ENCODE assay signal across 8 cellular contexts in the genomic region with DNA sequence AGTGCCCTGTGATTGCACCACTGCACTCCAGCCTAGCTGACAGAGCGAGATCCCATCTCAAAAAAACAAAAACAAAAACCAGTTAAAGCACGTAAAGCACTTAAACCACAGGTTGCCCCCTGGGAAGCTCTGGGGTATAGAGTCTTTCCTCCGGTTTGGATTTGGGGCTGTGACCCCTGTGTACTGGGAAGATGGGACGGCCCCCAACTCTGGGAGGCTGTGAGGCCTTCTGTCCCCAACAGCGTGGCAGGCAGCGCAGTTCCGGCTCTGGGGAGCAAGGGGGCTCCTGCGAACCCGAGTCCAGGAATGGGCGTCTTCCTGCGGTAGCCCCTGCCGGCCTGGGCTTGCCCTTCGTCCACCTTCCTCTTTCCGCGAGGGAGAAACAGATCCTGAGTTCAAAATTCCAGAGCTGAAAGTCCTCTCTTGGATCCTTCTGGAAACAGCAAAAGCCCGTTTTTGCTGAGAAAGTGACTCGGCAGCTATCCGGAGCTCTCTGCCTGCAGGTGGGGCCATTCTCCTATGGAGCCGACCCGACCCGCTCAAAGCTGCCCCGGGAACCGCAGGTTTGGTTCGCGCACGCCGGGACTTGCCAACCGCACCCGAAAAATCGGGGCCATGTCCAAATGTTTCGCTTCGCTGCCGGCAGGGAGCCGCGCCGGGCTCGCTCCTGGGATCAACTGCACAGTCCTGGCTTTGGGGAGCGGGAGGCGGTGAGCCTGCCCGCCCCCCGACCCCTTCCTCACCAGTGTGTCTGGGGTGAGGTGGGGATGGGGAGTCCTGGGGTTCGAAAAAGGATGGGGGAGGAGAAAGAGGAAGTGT. TPM values are rescaled to one million over a fixed set of nuclear protein-coding genes. Genes with fewer than 3 reads are reported as not detected.
DNase-seq lines count a peak whose midpoint lies in the region; ATAC-seq and TF ChIP-seq lines count a peak whose summit lies in the region.

No MANE protein-coding gene starts in this region.

- peak; percentile 81 for TF ChIP-seq CTCF in endodermal cell (conservative IDR thresholded peaks at IDR 0.05)
- peak; percentile 22 for TF ChIP-seq CTCF in mesothelial cell of epicardium (IDR thresholded peaks at IDR 0.05; ENCODE audit: unreplicated experiment)

- no peak overlapping the region for H3K27ac ChIP-seq in endodermal cell (ENCODE audit: low read depth, low read length)

- H3K27me3 Mint-ChIP-seq in activated CD8-positive, alpha-beta T cell treated with anti-CD3 and anti-CD28 coated beads, Interleukin-2, amount 10 ng/mL, durations not matched to agents 7 days and 5 days (ENCODE audit: low read depth), result peaks cover 18% of the 10 kb centered on the region
- H3K27me3 Mint-ChIP-seq in endodermal cell (ENCODE audit: insufficient read depth) (peaks cover 7% of the 10 kb centered on the region), mesothelial cell of epicardium (ENCODE audit: low read depth) (peaks cover 3% of the 10 kb centered on the region)

- CTCF ChIA-PET in activated CD8-positive, alpha-beta T cell treated with anti-CD3 and anti-CD28 coated beads, Interleukin-2, amount 10 ng/mL, durations not matched to agents 7 days and 5 days (lab: Charles Lee), result interaction anchor here (0.5 to 5.3 kb wide), 27 partner anchors 11 to 389 kb away, joined by 3 to 60 read pairs (median 4); a partner anchor contains a TSS

- peaks cover 27% of the 10 kb centered on the region for H3K4me1 Mint-ChIP-seq in activated CD8-positive, alpha-beta T cell treated with anti-CD3 and anti-CD28 coated beads, Interleukin-2, amount 10 ng/mL, durations not matched to agents 7 days and 5 days (ENCODE audit: low read depth)
- peaks cover 15% of the 10 kb centered on the region for H3K4me1 Mint-ChIP-seq in endodermal cell
- peaks cover 18% of the 10 kb centered on the region for H3K4me1 Mint-ChIP-seq in mesothelial cell of epicardium

- peak overlapping the region; percentile 72 for H3K4me3 Mint-ChIP-seq in activated CD8-positive, alpha-beta T cell treated with anti-CD3 and anti-CD28 coated beads, Interleukin-2, amount 10 ng/mL, durations not matched to agents 7 days and 5 days
- H3K4me3 Mint-ChIP-seq in endodermal cell (peak overlapping the region; percentile 58), mesothelial cell of epicardium (peak overlapping the region; percentile 76)

- no peaks in the 10 kb centered on the region for H3K9me3 Mint-ChIP-seq in activated CD8-positive, alpha-beta T cell treated with anti-CD3 and anti-CD28 coated beads, Interleukin-2, amount 10 ng/mL, durations not matched to agents 7 days and 5 days (ENCODE audit: insufficient read depth)
- H3K9me3 Mint-ChIP-seq in endodermal cell (peaks cover 9% of the 10 kb centered on the region), mesothelial cell of epicardium (peaks cover 5% of the 10 kb centered on the region)

- H3K4me3 ChIP-seq in endodermal cell (ENCODE audit: low read length), result peak overlapping the region; percentile 63

- H3K36me3 Mint-ChIP-seq in activated CD8-positive, alpha-beta T cell treated with anti-CD3 and anti-CD28 coated beads, Interleukin-2, amount 10 ng/mL, durations not matched to agents 7 days and 5 days (ENCODE audit: low read depth), result no peaks in the 10 kb centered on the region
- H3K36me3 Mint-ChIP-seq in endodermal cell (ENCODE audit: low read depth) (peaks cover 23% of the 10 kb centered on the region), mesothelial cell of epicardium (peaks cover 10% of the 10 kb centered on the region)

- DNase-seq in CMK (ENCODE audit: low read depth) (peak; percentile 25), KBM-7 (peak; percentile 70), endodermal cell (peak; percentile 89), mesothelial cell of epicardium (ENCODE audit: low spot score in 2 of 2, unreplicated experiment in 2 of 2) (no peak)
- peak; percentile 67 for DNase-seq in activated CD8-positive, alpha-beta T cell treated with anti-CD3 and anti-CD28 coated beads, Interleukin-2, amount 10 ng/mL, durations not matched to agents 7 days and 5 days
- peak; percentile 36 to 38 for DNase-seq in stimulated activated CD8-positive, alpha-beta memory T cell treated with anti-CD3 and anti-CD28 coated beads, Interleukin-2, amount 100 ng/mL, for 48 hours (ENCODE audit: low read depth in 2 of 2)

- H3K9me3 ChIP-seq in endodermal cell (ENCODE audit: control insufficient read depth, low read length), result peaks cover 10% of the 10 kb centered on the region

- H3K9ac ChIP-seq in endodermal cell (ENCODE audit: extremely low read depth, low read length, poor library complexity, severe bottlenecking), result no peak overlapping the region

- peak; percentile 86 for ATAC-seq in activated CD8-positive, alpha-beta T cell treated with anti-CD3 and anti-CD28 coated beads, Interleukin-2, amount 10 ng/mL, durations not matched to agents 7 days and 5 days
- ATAC-seq in HG02588 (IDR thresholded peaks at IDR 0.05; ENCODE audit: unreplicated experiment) (no peak), HG03139 (IDR thresholded peaks at IDR 0.05; ENCODE audit: unreplicated experiment) (no peak)

- POLR2A ChIA-PET in activated CD8-positive, alpha-beta T cell treated with anti-CD3 and anti-CD28 coated beads, Interleukin-2, amount 10 ng/mL, durations not matched to agents 7 days and 5 days (lab: Charles Lee), result interaction anchor here (0.5 to 1.5 kb wide), 3 partner anchors 20 to 69 kb away, joined by 3 to 4 read pairs (median 4); a partner anchor contains a TSS

- no peak overlapping the region for H3K27ac Mint-ChIP-seq in activated CD8-positive, alpha-beta T cell treated with anti-CD3 and anti-CD28 coated beads, Interleukin-2, amount 10 ng/mL, durations not matched to agents 7 days and 5 days
- H3K27ac Mint-ChIP-seq in endodermal cell, result peak overlapping the region; percentile 87
- peak overlapping the region; percentile 30 for H3K27ac Mint-ChIP-seq in mesothelial cell of epicardium

- peaks cover 6% of the 10 kb centered on the region for H3K4me1 ChIP-seq in endodermal cell (ENCODE audit: control insufficient read depth, insufficient read depth, low read length)

- 10 to 17% methylated on average over 17 to 41 of the region's 42 CpGs for WGBS in endodermal cell (ENCODE audit: insufficient coverage in 1 of 2, insufficient read length in 1 of 2), 2 experiments

- H3K27me3 ChIP-seq in endodermal cell (ENCODE audit: control insufficient read depth, insufficient read depth, low read length, poor library complexity, severe bottlenecking), result no peaks in the 10 kb centered on the region

- in situ Hi-C loops in KBM-7 (cut with MboI; ENCODE audit: low pct_unique_long_range_greater_than_20kb, low sequenced_read_pairs), result no loop called here

- H3K36me3 ChIP-seq in endodermal cell (ENCODE audit: control insufficient read depth, insufficient read depth, low read length), result peaks cover 7% of the 10 kb centered on the region

RNA-seq across cellular contexts. Expression of a gene that starts 36.3 kb away (rescaled TPM):
- 10 to 100 TPM; 63.6 to 76.1 TPM for total RNA-seq in activated CD8-positive, alpha-beta T cell treated with anti-CD3 and anti-CD28 coated beads, Interleukin-2, amount 10 ng/mL, durations not matched to agents 7 days and 5 days
- 10 to 100 TPM; 42.2 to 65.0 TPM for total RNA-seq in endodermal cell
- 46.3 TPM for polyA plus RNA-seq in endodermal cell (2013, experiment 1 of 2)
- polyA plus RNA-seq in endodermal cell (2013, experiment 2 of 2), result 44.3 TPM
- total RNA-seq in mesothelial cell of epicardium, result 14.1 to 16.1 TPM (median 14.6 TPM) in 3 replicates

RNA-seq across cellular contexts. Expression of a gene that starts 43.8 kb away (rescaled TPM):
- total RNA-seq in activated CD8-positive, alpha-beta T cell treated with anti-CD3 and anti-CD28 coated beads, Interleukin-2, amount 10 ng/mL, durations not matched to agents 7 days and 5 days, result 100 to 1,000 TPM; 170 to 179 TPM
- total RNA-seq in endodermal cell, result 100 to 1,000 TPM; 183 to 223 TPM
- polyA plus RNA-seq in endodermal cell (2013, experiment 1 of 2), result 76.6 TPM
- 72.5 TPM for polyA plus RNA-seq in endodermal cell (2013, experiment 2 of 2)
- 176 to 196 TPM (median 192 TPM) in 3 replicates for total RNA-seq in mesothelial cell of epicardium

RNA-seq across cellular contexts. Expression of a gene that starts 55.5 kb away (rescaled TPM):
- total RNA-seq in activated CD8-positive, alpha-beta T cell treated with anti-CD3 and anti-CD28 coated beads, Interleukin-2, amount 10 ng/mL, durations not matched to agents 7 days and 5 days, result not detected
- total RNA-seq in endodermal cell (under 1 TPM in 1 of 2 donors, not detected in 1; 0.46 TPM), mesothelial cell of epicardium (not detected in 3 replicates)
- not detected for polyA plus RNA-seq in endodermal cell (2013, experiment 1 of 2)
- polyA plus RNA-seq in endodermal cell (2013, experiment 2 of 2), result not detected

Comparison
In these comparisons a context has a peak if more than half of its experiments do, and no peak if none do; other contexts are left out.
1. DNase-seq: peak in CMK (single experiment), KBM-7 (single experiment), activated CD8-positive, alpha-beta T cell treated with anti-CD3 and anti-CD28 coated beads, Interleukin-2, amount 10 ng/mL, durations not matched to agents 7 days and 5 days (single experiment), endodermal cell (single experiment) and stimulated activated CD8-positive, alpha-beta memory T cell treated with anti-CD3 and anti-CD28 coated beads, Interleukin-2, amount 100 ng/mL, for 48 hours (2 of 2); none in mesothelial cell of epicardium (0 of 2).
2. Peak in every context shown above with its lines, with median percentiles within 50 percentile points of each other: H3K4me3 Mint-ChIP-seq.